1 cellular context compared by ENCODE assay signal in genomic region chr2:26655611-26656195, GRCh38.
TF ChIP-seq lines count a peak whose summit lies in the region.

No MANE protein-coding gene starts in this region.

TF ChIP-seq in H1, 55 proteins besides CTCF, POLR2A, EP300 and RAD21 (continued from another document):
- TF ChIP-seq ATF3 (IDR thresholded peaks at IDR 0.05; ENCODE audit: insufficient read depth, low read depth, low read length) = no peak
- TF ChIP-seq NRF1 (IDR thresholded peaks at IDR 0.05; ENCODE audit: low read depth, low read length) = no peak
- TF ChIP-seq GABPA (IDR thresholded peaks at IDR 0.05; ENCODE audit: borderline replicate concordance, insufficient read depth, low read length) = no peak
- no peak for TF ChIP-seq HDAC2 (IDR thresholded peaks at IDR 0.05; ENCODE audit: borderline replicate concordance in 1 of 2, low read depth in 2 of 2, low read length in 2 of 2)
- TF ChIP-seq, protein P1, sequence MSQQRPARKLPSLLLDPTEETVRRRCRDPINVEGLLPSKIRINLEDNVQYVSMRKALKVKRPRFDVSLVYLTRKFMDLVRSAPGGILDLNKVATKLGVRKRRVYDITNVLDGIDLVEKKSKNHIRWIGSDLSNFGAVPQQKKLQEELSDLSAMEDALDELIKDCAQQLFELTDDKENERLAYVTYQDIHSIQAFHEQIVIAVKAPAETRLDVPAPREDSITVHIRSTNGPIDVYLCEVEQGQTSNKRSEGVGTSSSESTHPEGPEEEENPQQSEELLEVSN (IDR thresholded peaks at IDR 0.05) = no peak
- TF ChIP-seq CBX8 (IDR thresholded peaks at IDR 0.05; ENCODE audit: borderline replicate concordance, low read depth, low read length) = no peak
- TF ChIP-seq ATF2 (IDR thresholded peaks at IDR 0.05; ENCODE audit: low read length) = no peak
- no peak for TF ChIP-seq RFX5 (IDR thresholded peaks at IDR 0.05; ENCODE audit: borderline replicate concordance, low read depth, low read length)
- no peak for TF ChIP-seq BACH1 (IDR thresholded peaks at IDR 0.05; ENCODE audit: low read length)
- TF ChIP-seq TCF12 (IDR thresholded peaks at IDR 0.05; ENCODE audit: low read depth, low read length) = no peak
- no peak for TF ChIP-seq SP4 (IDR thresholded peaks at IDR 0.05; ENCODE audit: low read length)
- no peak for TF ChIP-seq BRCA1 (IDR thresholded peaks at IDR 0.05; ENCODE audit: low read depth, low read length)
- TF ChIP-seq PHF8 (conservative IDR thresholded peaks at IDR 0.05; ENCODE audit: low read depth, low read length) = no peak
- no peak for TF ChIP-seq MAX (IDR thresholded peaks at IDR 0.05)
